In genomic region chr13:48121733-48122132, GRCh38 we compare ENCODE assay signal across 20 cellular contexts. TPM values are rescaled to one million over a fixed set of nuclear protein-coding genes. Genes with fewer than 3 reads are reported as not detected.
DNase-seq lines count a peak whose midpoint lies in the region; ATAC-seq and TF ChIP-seq lines count a peak whose summit lies in the region.
"Had no signal": no experiment of that assay in that cellular context is flagged by ENCODE, and none has a peak within 500 bp of the region (broad histone marks: within the 10 kb centered on the region; RNA-seq: fewer than 3 reads in every experiment).

No MANE protein-coding gene starts in this region.

- H3K27ac ChIP-seq in right atrium auricular region (no peak overlapping the region), stomach (peak overlapping the region in 1 of 5 donors; percentile 75)
- H3K27ac ChIP-seq: ascending aorta, KMS-11, suprapubic skin had no signal

- DNase-seq in Right ventricle myocardium superior (no peak), right atrium auricular region (ENCODE audit: low spot score) (no peak), kidney epithelial cell (ENCODE audit: low read depth) (peak; percentile 28), omental fat pad (ENCODE audit: low spot score) (no peak), hippocampal formation (lab: John Stamatoyannopoulos, UW) (no peak), NOMO-1 treated with DMSO at 0.1 percent for 48 hours (lab: John Stamatoyannopoulos, UW; ENCODE audit: unreplicated experiment) (no peak), stomach (no peak)
- DNase-seq: activated CD4-positive, alpha-beta T cell treated with anti-CD3 and anti-CD28 coated beads, Interleukin-2, amount 50 U/mL, for 1 hour; DMS53; HFFc6; NCI-H1436 treated with DMSO at 0.1 percent for 48 hours; NCI-H510A treated with DMSO at 0.1 percent for 48 hours; RPMI8226; stimulated activated CD4-positive, alpha-beta T cell treated with anti-CD3 and anti-CD28 coated beads, Interleukin-15, amount 100 ng/mL, for 24 hours had no signal

- no peak for TF ChIP-seq POLR2A in stomach (IDR thresholded peaks at IDR 0.05)

- no peak for TF ChIP-seq EP300 in stomach (IDR thresholded peaks at IDR 0.05)

- intact Hi-C loops in Right ventricle myocardium superior (cut with DNase I): loop anchor here (10.0 kb wide), 1 partner anchor 183 kb away; the partner anchor contains the start of gene RB1
- intact Hi-C loops in stomach (cut with DNase I; ENCODE audit: low total_unique reads): no loop called here

- no peaks in the 10 kb centered on the region for H3K27me3 ChIP-seq in right atrium auricular region
- H3K27me3 ChIP-seq in kidney epithelial cell (ENCODE audit: control insufficient read depth, insufficient read depth, low read length): no peaks in the 10 kb centered on the region
- no peaks in the 10 kb centered on the region for H3K27me3 ChIP-seq in stomach
- H3K27me3 ChIP-seq: ascending aorta, suprapubic skin had no signal

- H3K4me3 ChIP-seq in right atrium auricular region: no peak overlapping the region
- no peak overlapping the region for H3K4me3 ChIP-seq in kidney epithelial cell (ENCODE audit: low read depth, low read length)
- H3K4me3 ChIP-seq in stomach: no peak overlapping the region
- H3K4me3 ChIP-seq: ascending aorta, suprapubic skin had no signal

- ATAC-seq in Right ventricle myocardium superior (ENCODE audit: poor library complexity): peak; percentile 82
- peak; percentile 44 for ATAC-seq in omental fat pad (ENCODE audit: low FRiP score)
- ATAC-seq in esophagus mucosa: no peak
- ATAC-seq: activated naive CD4-positive, alpha-beta T cell treated with anti-CD3 and anti-CD28 coated beads, Interleukin-2, amount 50 U/mL, for 72 hours; activated T-helper 17 cell treated with anti-CD3 and anti-CD28 coated beads, Interleukin-2, amount 50 U/mL, for 72 hours had no signal

- TF ChIP-seq CTCF in right atrium auricular region (IDR thresholded peaks at IDR 0.05): no peak
- TF ChIP-seq CTCF in kidney epithelial cell (IDR thresholded peaks at IDR 0.05; ENCODE audit: insufficient read depth, low read length, poor library complexity, severe bottlenecking): no peak
- TF ChIP-seq CTCF in omental fat pad (IDR thresholded peaks at IDR 0.05): no peak
- no peak for TF ChIP-seq CTCF in stomach (IDR thresholded peaks at IDR 0.05)

- no peaks in the 10 kb centered on the region for H3K36me3 ChIP-seq in right atrium auricular region
- no peaks in the 10 kb centered on the region for H3K36me3 ChIP-seq in kidney epithelial cell (ENCODE audit: control insufficient read depth, insufficient read depth, low read length)
- no peaks in the 10 kb centered on the region for H3K36me3 ChIP-seq in stomach
- H3K36me3 ChIP-seq: ascending aorta, suprapubic skin had no signal

- H3K9me3 ChIP-seq in right atrium auricular region: no peaks in the 10 kb centered on the region
- H3K9me3 ChIP-seq in stomach: no peaks in the 10 kb centered on the region
- H3K9me3 ChIP-seq: ascending aorta, suprapubic skin had no signal

- H3K4me1 ChIP-seq in right atrium auricular region (peaks cover 0 to 49% of the 10 kb centered on the region in 2 donors), stomach (peaks cover 9 to 60% (median 35%) of the 10 kb centered on the region in 4 donors)

- 85 to 97% (median 94%) methylated on average over 4 of the region's 4 CpGs for WGBS in stomach, 5 donors

RNA-seq across cellular contexts. Expression of gene MED4, which starts 26.8 kb away (rescaled TPM):
- total RNA-seq in Right ventricle myocardium superior (40.8 TPM), right atrium auricular region (10 to 100 TPM; 35.7 to 39.5 TPM), kidney epithelial cell (25.9 and 39.2 TPM in 2 replicates), omental fat pad (10 to 100 TPM; 27.4 to 42.9 (median 35.0) TPM), esophagus mucosa (34.2 TPM), stomach (10 to 100 TPM in 4 of 5 donors, 1 to 10 TPM in 1; 7.0 to 68.3 (median 25.9) TPM)
- 10 to 100 TPM; 39.7 to 66.9 (median 51.1) TPM for polyA plus RNA-seq in stomach
